ENCODE assay signal across 12 cellular contexts in genomic region chr4:6563935-6564645, GRCh38. TPM values are rescaled to one million over a fixed set of nuclear protein-coding genes. Genes with fewer than 3 reads are reported as not detected.
DNase-seq lines count a peak whose midpoint lies in the region; ATAC-seq and TF ChIP-seq lines count a peak whose summit lies in the region.
"Had no signal": no experiment of that assay in that cellular context is flagged by ENCODE, and none has a peak within 500 bp of the region (broad histone marks: within the 10 kb centered on the region; RNA-seq: fewer than 3 reads in every experiment).

No MANE protein-coding gene starts in this region.

- H3K27me3 Mint-ChIP-seq in endodermal cell (ENCODE audit: insufficient read depth), result peaks cover 91% of the 10 kb centered on the region
- H3K27me3 Mint-ChIP-seq in activated CD8-positive, alpha-beta T cell treated with anti-CD3 and anti-CD28 coated beads, Interleukin-2, amount 10 ng/mL, durations not matched to agents 7 days and 5 days (ENCODE audit: low read depth), result peaks cover 51% of the 10 kb centered on the region

- no peak for ATAC-seq in activated CD8-positive, alpha-beta T cell treated with anti-CD3 and anti-CD28 coated beads, Interleukin-2, amount 10 ng/mL, durations not matched to agents 7 days and 5 days
- no peak for ATAC-seq in HG03159 (IDR thresholded peaks at IDR 0.05; ENCODE audit: unreplicated experiment)

- H3K9me3 Mint-ChIP-seq in endodermal cell, result no peaks in the 10 kb centered on the region
- no peaks in the 10 kb centered on the region for H3K9me3 Mint-ChIP-seq in activated CD8-positive, alpha-beta T cell treated with anti-CD3 and anti-CD28 coated beads, Interleukin-2, amount 10 ng/mL, durations not matched to agents 7 days and 5 days (ENCODE audit: insufficient read depth)
- H3K9me3 Mint-ChIP-seq: nephron had no signal

- no peak for TF ChIP-seq EP300 in Ishikawa (IDR thresholded peaks at IDR 0.05; ENCODE audit: borderline replicate concordance)

- H3K4ac ChIP-seq in neuronal stem cell (ENCODE audit: low read length), result no peak overlapping the region

- no peaks in the 10 kb centered on the region for H3K79me2 ChIP-seq in Karpas-422 (ENCODE audit: low read length)

- H3K9me2 ChIP-seq in Karpas-422 (replicated peaks; ENCODE audit: insufficient read depth, low read length), result no peaks in the 10 kb centered on the region

- H3K9me3 ChIP-seq in AG04450 (ENCODE audit: control insufficient read depth, insufficient read depth, low read length) (peaks cover 34% of the 10 kb centered on the region), endodermal cell (ENCODE audit: control insufficient read depth, low read length) (no peaks in the 10 kb centered on the region), neuronal stem cell (replicated peaks in 1 of 2; ENCODE audit: control insufficient read depth in 2 of 2, insufficient read depth in 1 of 2, low read depth in 1 of 2, low read length in 2 of 2) (peaks cover 0 to 1% of the 10 kb centered on the region in 2 donors), Karpas-422 (ENCODE audit: low read length) (no peaks in the 10 kb centered on the region)

- peak overlapping the region; percentile 81 for H2AK5ac ChIP-seq in neuronal stem cell (ENCODE audit: low read depth, low read length)

- peak overlapping the region; percentile 88 for H3K23ac ChIP-seq in neuronal stem cell (ENCODE audit: low read depth, low read length, poor library complexity)

- no peak for TF ChIP-seq RAD21 in Ishikawa (IDR thresholded peaks at IDR 0.05; ENCODE audit: low read depth)

- peak overlapping the region; percentile 59 for H2BK15ac ChIP-seq in neuronal stem cell (ENCODE audit: low read length)

- no peak overlapping the region for H2BK120ac ChIP-seq in neuronal stem cell (ENCODE audit: low read depth, low read length)

- no peak overlapping the region for H3K27ac Mint-ChIP-seq in endodermal cell
- H3K27ac Mint-ChIP-seq in activated CD8-positive, alpha-beta T cell treated with anti-CD3 and anti-CD28 coated beads, Interleukin-2, amount 10 ng/mL, durations not matched to agents 7 days and 5 days, result no peak overlapping the region
- H3K27ac Mint-ChIP-seq: nephron had no signal

- H3K27ac ChIP-seq in AG04450 (ENCODE audit: low read depth, low read length) (no peak overlapping the region), endodermal cell (ENCODE audit: low read depth, low read length) (no peak overlapping the region), neuronal stem cell (replicated peaks; ENCODE audit: low read length) (no peak overlapping the region), Karpas-422 (ENCODE audit: low read length) (no peak overlapping the region)
- H3K27ac ChIP-seq: VCaP had no signal

- H3K36me3 Mint-ChIP-seq in endodermal cell (ENCODE audit: low read depth), result no peaks in the 10 kb centered on the region
- H3K36me3 Mint-ChIP-seq in activated CD8-positive, alpha-beta T cell treated with anti-CD3 and anti-CD28 coated beads, Interleukin-2, amount 10 ng/mL, durations not matched to agents 7 days and 5 days (ENCODE audit: low read depth), result no peaks in the 10 kb centered on the region

- peaks cover 5% of the 10 kb centered on the region for H3K4me1 Mint-ChIP-seq in endodermal cell
- peaks cover 16% of the 10 kb centered on the region for H3K4me1 Mint-ChIP-seq in activated CD8-positive, alpha-beta T cell treated with anti-CD3 and anti-CD28 coated beads, Interleukin-2, amount 10 ng/mL, durations not matched to agents 7 days and 5 days (ENCODE audit: low read depth)
- H3K4me1 Mint-ChIP-seq: nephron had no signal

- H3K4me3 Mint-ChIP-seq in endodermal cell, result peak overlapping the region; percentile 29
- H3K4me3 Mint-ChIP-seq in activated CD8-positive, alpha-beta T cell treated with anti-CD3 and anti-CD28 coated beads, Interleukin-2, amount 10 ng/mL, durations not matched to agents 7 days and 5 days, result no peak overlapping the region

- no peak overlapping the region for H4K91ac ChIP-seq in neuronal stem cell (ENCODE audit: low read depth, low read length, poor library complexity)

- no peak for TF ChIP-seq CTCF in AG04450 (IDR thresholded peaks at IDR 0.05; ENCODE audit: low read depth, low read length)
- TF ChIP-seq CTCF in endodermal cell (conservative IDR thresholded peaks at IDR 0.05), result no peak

- no peaks in the 10 kb centered on the region; the same call in 1 of the 2 replicates for H4K20me1 ChIP-seq in Karpas-422 (ENCODE audit: insufficient read depth, low read depth, low read length)

- H3K4me3 ChIP-seq in AG04450 (ENCODE audit: low read depth, low read length) (peak overlapping the region; percentile 13; the same call in 1 of the 2 replicates), endodermal cell (ENCODE audit: low read length) (no peak overlapping the region), neuronal stem cell (ENCODE audit: low read length in 2 of 2) (peak overlapping the region in 1 of 2 donors; percentile 59), Karpas-422 (ENCODE audit: low read length) (no peak overlapping the region)

- peak overlapping the region; percentile 33 for H3K18ac ChIP-seq in neuronal stem cell (ENCODE audit: low read length)

- H3K4me1 ChIP-seq in endodermal cell (ENCODE audit: control insufficient read depth, insufficient read depth, low read length), result no peaks in the 10 kb centered on the region
- peaks cover 2 to 4% of the 10 kb centered on the region in 2 donors for H3K4me1 ChIP-seq in neuronal stem cell (ENCODE audit: control insufficient read depth in 2 of 2, insufficient read depth in 1 of 2, low read depth in 1 of 2, low read length in 2 of 2)
- no peaks in the 10 kb centered on the region for H3K4me1 ChIP-seq in Karpas-422 (ENCODE audit: low read length)

- H3K14ac ChIP-seq in neuronal stem cell (ENCODE audit: low read length), result no peak overlapping the region

- CTCF ChIA-PET in AG04450 (lab: Charles Lee), result no interaction called here
- CTCF ChIA-PET in activated CD8-positive, alpha-beta T cell treated with anti-CD3 and anti-CD28 coated beads, Interleukin-2, amount 10 ng/mL, durations not matched to agents 7 days and 5 days (lab: Charles Lee), result no interaction called here

- H3K4me2 ChIP-seq in neuronal stem cell (ENCODE audit: insufficient read depth, low read length, poor library complexity, severe bottlenecking) (peak overlapping the region; percentile 64), Karpas-422 (ENCODE audit: low read depth, low read length, poor library complexity, severe bottlenecking) (no peak overlapping the region)

- peak overlapping the region; percentile 42 for H2BK12ac ChIP-seq in neuronal stem cell (ENCODE audit: low read length)

- H2AFZ ChIP-seq in neuronal stem cell (ENCODE audit: low read length) (no peak overlapping the region), Karpas-422 (ENCODE audit: low read length) (no peak overlapping the region)

- H2BK5ac ChIP-seq in neuronal stem cell (ENCODE audit: low read length), result no peak overlapping the region

- H4K8ac ChIP-seq in neuronal stem cell (ENCODE audit: low read depth, low read length), result no peak overlapping the region

- 12 to 24% methylated on average over 12 to 66 of the region's 66 CpGs for WGBS in endodermal cell (ENCODE audit: insufficient coverage in 1 of 2, insufficient read length in 1 of 2), 2 experiments
- no CpG with 5 or more reads among the region's 66 CpGs for WGBS in neuronal stem cell (ENCODE audit: extremely low coverage in 2 of 2, insufficient read length in 2 of 2, insufficient replicate concordance in 1 of 2), 2 donors

- H3K9ac ChIP-seq in endodermal cell (ENCODE audit: extremely low read depth, low read length, poor library complexity, severe bottlenecking) (no peak overlapping the region), neuronal stem cell (ENCODE audit: low read depth, low read length, poor library complexity) (peak overlapping the region; percentile 54), Karpas-422 (ENCODE audit: low read length) (no peak overlapping the region)

- H3K27me3 ChIP-seq in AG04450 (ENCODE audit: control insufficient read depth, insufficient read depth, low read length), result peaks cover 57% of the 10 kb centered on the region
- H3K27me3 ChIP-seq in endodermal cell (ENCODE audit: control insufficient read depth, insufficient read depth, low read length, poor library complexity, severe bottlenecking), result peaks cover 80% of the 10 kb centered on the region
- peaks cover 24 to 83% (median 66%) of the 10 kb centered on the region in 3 experiments for H3K27me3 ChIP-seq in neuronal stem cell (ENCODE audit: control insufficient read depth in 3 of 3, insufficient read depth in 3 of 3, low read depth in 1 of 3, low read length in 3 of 3)
- H3K27me3 ChIP-seq in Karpas-422 (ENCODE audit: low read length), result no peaks in the 10 kb centered on the region

- H3K36me3 ChIP-seq in endodermal cell (ENCODE audit: control insufficient read depth, insufficient read depth, low read length), result no peaks in the 10 kb centered on the region
- H3K36me3 ChIP-seq in neuronal stem cell (replicated peaks in 1 of 2; ENCODE audit: control insufficient read depth in 2 of 2, insufficient read depth in 2 of 2, low read length in 2 of 2), result no peaks in the 10 kb centered on the region
- H3K36me3 ChIP-seq in Karpas-422 (ENCODE audit: insufficient read depth, low read length), result no peaks in the 10 kb centered on the region

- DNase-seq in AG04450 (ENCODE audit: low read depth, low spot score) (no peak), endodermal cell (no peak), neuronal stem cell (ENCODE audit: low spot score) (no peak), cortex of kidney (lab: John Stamatoyannopoulos, UW) (no peak), Karpas-422 (no peak)
- no peak for DNase-seq in activated CD8-positive, alpha-beta T cell treated with anti-CD3 and anti-CD28 coated beads, Interleukin-2, amount 10 ng/mL, durations not matched to agents 7 days and 5 days
- DNase-seq: islet precursor cell, NCI-H526 treated with DMSO at 0.1 percent for 48 hours had no signal

- H3K79me1 ChIP-seq in neuronal stem cell (ENCODE audit: low read depth, low read length), result no peaks in the 10 kb centered on the region

- POLR2A ChIA-PET in AG04450 (lab: Yijun Ruan, JAX), result no interaction called here
- POLR2A ChIA-PET in activated CD8-positive, alpha-beta T cell treated with anti-CD3 and anti-CD28 coated beads, Interleukin-2, amount 10 ng/mL, durations not matched to agents 7 days and 5 days (lab: Charles Lee), result no interaction called here

TF ChIP-seq in Ishikawa, 13 proteins besides CTCF, POLR2A, EP300 and RAD21 (continues in another document):
- TF ChIP-seq YY1 (IDR thresholded peaks at IDR 0.05; ENCODE audit: low read depth), result no peak
- no peak for TF ChIP-seq FOXM1 (IDR thresholded peaks at IDR 0.05; ENCODE audit: borderline replicate concordance, low read depth)

RNA-seq across cellular contexts. Expression of gene MAN2B2, which starts 10.9 kb away (rescaled TPM):
- 22.8 and 28.1 TPM in 2 replicates for polyA plus RNA-seq in AG04450 (2011; rRNA removed)
- polyA minus RNA-seq in AG04450 (2011; rRNA and poly(A)+ RNA removed), result 20.2 and 26.4 TPM in 2 replicates
- 10 to 100 TPM; 13.3 to 20.8 TPM for total RNA-seq in endodermal cell
- 7.7 TPM for polyA plus RNA-seq in endodermal cell (2013, experiment 1 of 2)
- 7.5 TPM for polyA plus RNA-seq in endodermal cell (2013, experiment 2 of 2)
- polyA plus RNA-seq in neuronal stem cell (2013, experiment 1 of 2), result 3.9 TPM
- polyA plus RNA-seq in neuronal stem cell (2013, experiment 2 of 2), result 4.0 TPM
- total RNA-seq in activated CD8-positive, alpha-beta T cell treated with anti-CD3 and anti-CD28 coated beads, Interleukin-2, amount 10 ng/mL, durations not matched to agents 7 days and 5 days, result 10 to 100 TPM; 27.6 to 29.1 TPM
- total RNA-seq in Karpas-422 (2014; rRNA removed; shearing (Covaris generic); ENCODE audit: low replicate concordance), result 20.1 and 29.4 TPM in 2 replicates
